1 cellular context compared by ENCODE assay signal in the genomic region with DNA sequence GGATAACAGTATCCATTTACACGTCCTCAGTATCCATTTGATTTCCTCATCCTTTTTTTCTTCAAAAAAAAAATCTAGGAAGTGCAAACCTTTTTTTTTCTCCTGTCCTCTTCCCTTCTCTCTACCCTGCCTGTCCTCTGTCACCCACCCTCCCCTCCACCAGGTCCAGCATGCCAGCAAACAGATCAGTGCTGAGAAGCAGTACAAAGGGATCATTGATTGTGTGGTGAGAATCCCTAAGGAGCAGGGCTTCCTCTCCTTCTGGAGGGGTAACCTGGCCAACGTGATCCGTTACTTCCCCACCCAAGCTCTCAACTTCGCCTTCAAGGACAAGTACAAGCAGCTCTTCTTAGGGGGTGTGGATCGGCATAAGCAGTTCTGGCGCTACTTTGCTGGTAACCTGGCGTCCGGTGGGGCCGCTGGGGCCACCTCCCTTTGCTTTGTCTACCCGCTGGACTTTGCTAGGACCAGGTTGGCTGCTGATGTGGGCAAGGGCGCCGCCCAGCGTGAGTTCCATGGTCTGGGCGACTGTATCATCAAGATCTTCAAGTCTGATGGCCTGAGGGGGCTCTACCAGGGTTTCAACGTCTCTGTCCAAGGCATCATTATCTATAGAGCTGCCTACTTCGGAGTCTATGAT.
TF ChIP-seq lines count a peak whose summit lies in the region.

No MANE protein-coding gene starts in this region.

TF ChIP-seq in GM23338, 12 proteins besides CTCF, POLR2A, EP300 and RAD21 (continued from another document):
- TF ChIP-seq, protein P1, sequence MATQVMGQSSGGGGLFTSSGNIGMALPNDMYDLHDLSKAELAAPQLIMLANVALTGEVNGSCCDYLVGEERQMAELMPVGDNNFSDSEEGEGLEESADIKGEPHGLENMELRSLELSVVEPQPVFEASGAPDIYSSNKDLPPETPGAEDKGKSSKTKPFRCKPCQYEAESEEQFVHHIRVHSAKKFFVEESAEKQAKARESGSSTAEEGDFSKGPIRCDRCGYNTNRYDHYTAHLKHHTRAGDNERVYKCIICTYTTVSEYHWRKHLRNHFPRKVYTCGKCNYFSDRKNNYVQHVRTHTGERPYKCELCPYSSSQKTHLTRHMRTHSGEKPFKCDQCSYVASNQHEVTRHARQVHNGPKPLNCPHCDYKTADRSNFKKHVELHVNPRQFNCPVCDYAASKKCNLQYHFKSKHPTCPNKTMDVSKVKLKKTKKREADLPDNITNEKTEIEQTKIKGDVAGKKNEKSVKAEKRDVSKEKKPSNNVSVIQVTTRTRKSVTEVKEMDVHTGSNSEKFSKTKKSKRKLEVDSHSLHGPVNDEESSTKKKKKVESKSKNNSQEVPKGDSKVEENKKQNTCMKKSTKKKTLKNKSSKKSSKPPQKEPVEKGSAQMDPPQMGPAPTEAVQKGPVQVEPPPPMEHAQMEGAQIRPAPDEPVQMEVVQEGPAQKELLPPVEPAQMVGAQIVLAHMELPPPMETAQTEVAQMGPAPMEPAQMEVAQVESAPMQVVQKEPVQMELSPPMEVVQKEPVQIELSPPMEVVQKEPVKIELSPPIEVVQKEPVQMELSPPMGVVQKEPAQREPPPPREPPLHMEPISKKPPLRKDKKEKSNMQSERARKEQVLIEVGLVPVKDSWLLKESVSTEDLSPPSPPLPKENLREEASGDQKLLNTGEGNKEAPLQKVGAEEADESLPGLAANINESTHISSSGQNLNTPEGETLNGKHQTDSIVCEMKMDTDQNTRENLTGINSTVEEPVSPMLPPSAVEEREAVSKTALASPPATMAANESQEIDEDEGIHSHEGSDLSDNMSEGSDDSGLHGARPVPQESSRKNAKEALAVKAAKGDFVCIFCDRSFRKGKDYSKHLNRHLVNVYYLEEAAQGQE (IDR thresholded peaks at IDR 0.05; ENCODE audit: unreplicated experiment) = no peak
- no peak for TF ChIP-seq NANOG (IDR thresholded peaks at IDR 0.05; ENCODE audit: borderline replicate concordance)
- no peak for TF ChIP-seq ZNF114 (CRISPR knock-in tag; IDR thresholded peaks at IDR 0.05)
- no peak for TF ChIP-seq POLR2AphosphoS5 (IDR thresholded peaks at IDR 0.05; ENCODE audit: low read depth)
- TF ChIP-seq ZNF331 (CRISPR knock-in tag; IDR thresholded peaks at IDR 0.05; ENCODE audit: low read depth) = no peak
- TF ChIP-seq CREB1 (CRISPR knock-in tag; IDR thresholded peaks at IDR 0.05; ENCODE audit: low read depth) = no peak
